Comparison of ENCODE assay signal across 8 cellular contexts in genomic region chr1:109624215-109625010, GRCh38. TPM values are rescaled to one million over a fixed set of nuclear protein-coding genes. Genes with fewer than 3 reads are reported as not detected.
A peak's percentile ranks its signal among the peaks of the same experiment; 100 is the strongest.
DNase-seq lines count a peak whose midpoint lies in the region; ATAC-seq, FAIRE-seq and TF ChIP-seq lines count a peak whose summit lies in the region.

No MANE protein-coding gene starts in this region.

- no peaks in the 10 kb centered on the region for H3F3A ChIP-seq in DOHH2 (ENCODE audit: control insufficient read depth, insufficient read depth)

- intact Hi-C loops in left lung (cut with DNase I), result loop anchor here in 1 of 2 donors (5.0 kb wide), 1 partner anchor 77 kb away; the partner anchor contains the start of gene GNAI3

- H3K4me1 ChIP-seq in DOHH2 (ENCODE audit: control insufficient read depth, low read length), result peaks cover 43% of the 10 kb centered on the region
- peaks cover 7 to 42% of the 10 kb centered on the region in 2 donors for H3K4me1 ChIP-seq in left lung

- H3K27ac ChIP-seq in DOHH2 (ENCODE audit: low read depth, low read length), result peak overlapping the region; percentile 54
- H3K27ac ChIP-seq in left lung, result peak overlapping the region in 1 of 2 donors; percentile 20

- H3K9me3 ChIP-seq in DOHH2 (ENCODE audit: control insufficient read depth, insufficient read depth, low read length) (no peaks in the 10 kb centered on the region), left lung (no peaks in the 10 kb centered on the region)

- H3K36me3 Mint-ChIP-seq in activated CD8-positive, alpha-beta T cell treated with anti-CD3 and anti-CD28 coated beads, Interleukin-2, amount 10 ng/mL, durations not matched to agents 7 days and 5 days (ENCODE audit: low read depth), result peaks cover 34% of the 10 kb centered on the region
- peaks cover 0 to 32% (median 10%) of the 10 kb centered on the region in 3 donors for H3K36me3 Mint-ChIP-seq in naive thymus-derived CD8-positive, alpha-beta T cell

- FAIRE-seq in frontal cortex (lab: Jason Lieb, UNC), result no peak

- H3K9me2 ChIP-seq in DOHH2 (replicated peaks; ENCODE audit: control insufficient read depth, low read length), result no peaks in the 10 kb centered on the region

- H3K4me1 Mint-ChIP-seq in activated CD8-positive, alpha-beta T cell treated with anti-CD3 and anti-CD28 coated beads, Interleukin-2, amount 10 ng/mL, durations not matched to agents 7 days and 5 days (ENCODE audit: low read depth), result peaks cover 44% of the 10 kb centered on the region
- H3K4me1 Mint-ChIP-seq in naive thymus-derived CD8-positive, alpha-beta T cell, result peaks cover 36 to 63% (median 48%) of the 10 kb centered on the region in 4 donors

- CTCF ChIA-PET in activated CD8-positive, alpha-beta T cell treated with anti-CD3 and anti-CD28 coated beads, Interleukin-2, amount 10 ng/mL, durations not matched to agents 7 days and 5 days (lab: Charles Lee), result interaction anchor here (0.9 to 11.1 kb wide), 10 partner anchors 13 to 360 kb away, joined by 3 to 129 read pairs (median 6); partner anchors contain the start of genes AHCYL1 and GNAI3

- H3K4me3 ChIP-seq in DOHH2 (ENCODE audit: low read length) (peak overlapping the region; percentile 81), left lung (no peak overlapping the region)

- ATAC-seq in HG03108 (IDR thresholded peaks at IDR 0.05; ENCODE audit: unreplicated experiment) (peak; percentile 41), left lung (no peak), GM19397 (IDR thresholded peaks at IDR 0.05; ENCODE audit: unreplicated experiment) (no peak)
- ATAC-seq in activated CD8-positive, alpha-beta T cell treated with anti-CD3 and anti-CD28 coated beads, Interleukin-2, amount 10 ng/mL, durations not matched to agents 7 days and 5 days, result peak; percentile 3
- no peak for ATAC-seq in naive thymus-derived CD8-positive, alpha-beta T cell

- peak; percentile 54 for DNase-seq in activated CD8-positive, alpha-beta T cell treated with anti-CD3 and anti-CD28 coated beads, Interleukin-2, amount 10 ng/mL, durations not matched to agents 7 days and 5 days
- DNase-seq in naive thymus-derived CD8-positive, alpha-beta T cell, result no peak
- DNase-seq in frontal cortex (ENCODE audit: low spot score in 2 of 2) (no peak), activated gamma-delta T cell (lab: John Stamatoyannopoulos, UW) (no peak), left lung (no peak)

- H3K36me3 ChIP-seq in DOHH2 (ENCODE audit: control insufficient read depth, low read length) (peaks cover 28% of the 10 kb centered on the region), left lung (peaks cover 0 to 43% of the 10 kb centered on the region in 2 donors)

- TF ChIP-seq CTCF in DOHH2 (IDR thresholded peaks at IDR 0.05; ENCODE audit: low read depth, low read length, poor library complexity, severe bottlenecking) (no peak), left lung (IDR thresholded peaks at IDR 0.05) (no peak)

- no peaks in the 10 kb centered on the region for H3K27me3 Mint-ChIP-seq in activated CD8-positive, alpha-beta T cell treated with anti-CD3 and anti-CD28 coated beads, Interleukin-2, amount 10 ng/mL, durations not matched to agents 7 days and 5 days (ENCODE audit: low read depth)
- H3K27me3 Mint-ChIP-seq in naive thymus-derived CD8-positive, alpha-beta T cell, result no peaks in the 10 kb centered on the region

- no peaks in the 10 kb centered on the region for H3K9me3 Mint-ChIP-seq in activated CD8-positive, alpha-beta T cell treated with anti-CD3 and anti-CD28 coated beads, Interleukin-2, amount 10 ng/mL, durations not matched to agents 7 days and 5 days (ENCODE audit: insufficient read depth)
- H3K9me3 Mint-ChIP-seq in naive thymus-derived CD8-positive, alpha-beta T cell, result no peaks in the 10 kb centered on the region

- H3K4me2 ChIP-seq in DOHH2 (ENCODE audit: low read length), result peak overlapping the region; percentile 77

- POLR2A ChIA-PET in activated CD8-positive, alpha-beta T cell treated with anti-CD3 and anti-CD28 coated beads, Interleukin-2, amount 10 ng/mL, durations not matched to agents 7 days and 5 days (lab: Charles Lee), result interaction anchor here (1.2 to 1.9 kb wide), 4 partner anchors 11 to 78 kb away, joined by 5 to 20 read pairs (median 8); partner anchors contain the start of gene GNAI3
- POLR2A ChIA-PET in naive thymus-derived CD8-positive, alpha-beta T cell (lab: Charles Lee), result interaction anchor here (0.7 to 2.7 kb wide), 4 partner anchors 64 to 115 kb away, joined by 3 to 8 read pairs (median 5); partner anchors contain the start of genes AMIGO1 and GNAI3

- H4K20me1 ChIP-seq in DOHH2 (ENCODE audit: control insufficient read depth, insufficient read depth, low read depth, low read length), result no peaks in the 10 kb centered on the region

- H3K79me2 ChIP-seq in DOHH2 (ENCODE audit: control insufficient read depth, low read length), result peaks cover 60% of the 10 kb centered on the region

- H3K27ac Mint-ChIP-seq in activated CD8-positive, alpha-beta T cell treated with anti-CD3 and anti-CD28 coated beads, Interleukin-2, amount 10 ng/mL, durations not matched to agents 7 days and 5 days, result peak overlapping the region; percentile 96
- peak overlapping the region; percentile 80 to 99 (median 98) for H3K27ac Mint-ChIP-seq in naive thymus-derived CD8-positive, alpha-beta T cell

- H3K27me3 ChIP-seq in DOHH2 (ENCODE audit: control insufficient read depth, low read length), result no peaks in the 10 kb centered on the region
- H3K27me3 ChIP-seq in left lung, result no peaks in the 10 kb centered on the region

- H3K4me3 Mint-ChIP-seq in activated CD8-positive, alpha-beta T cell treated with anti-CD3 and anti-CD28 coated beads, Interleukin-2, amount 10 ng/mL, durations not matched to agents 7 days and 5 days, result peak overlapping the region; percentile 95
- peak overlapping the region; percentile 57 to 99 (median 96) for H3K4me3 Mint-ChIP-seq in naive thymus-derived CD8-positive, alpha-beta T cell

RNA-seq across cellular contexts. Expression of gene AMPD2, which starts 4.8 kb away (rescaled TPM):
- 100 to 1,000 TPM; 123 to 133 TPM for total RNA-seq in activated CD8-positive, alpha-beta T cell treated with anti-CD3 and anti-CD28 coated beads, Interleukin-2, amount 10 ng/mL, durations not matched to agents 7 days and 5 days
- total RNA-seq in naive thymus-derived CD8-positive, alpha-beta T cell, result 10 to 100 TPM; 71.1 to 76.0 TPM
- polyA plus RNA-seq in naive thymus-derived CD8-positive, alpha-beta T cell, result 10 to 100 TPM; 21.9 to 33.9 (median 24.4) TPM
- total RNA-seq in frontal cortex (51.0 TPM), left lung (10 to 100 TPM; 49.5 to 86.9 TPM)

RNA-seq across cellular contexts. Expression of gene GNAT2, which starts 5.0 kb away (rescaled TPM):
- total RNA-seq in activated CD8-positive, alpha-beta T cell treated with anti-CD3 and anti-CD28 coated beads, Interleukin-2, amount 10 ng/mL, durations not matched to agents 7 days and 5 days, result not detected
- not detected for total RNA-seq in naive thymus-derived CD8-positive, alpha-beta T cell
- polyA plus RNA-seq in naive thymus-derived CD8-positive, alpha-beta T cell, result not detected
- total RNA-seq in frontal cortex, result not detected
- not detected for total RNA-seq in left lung

RNA-seq across cellular contexts. Expression of gene GSTM4, which starts 31.5 kb away (rescaled TPM):
- 10 to 100 TPM; 17.0 to 18.5 TPM for total RNA-seq in activated CD8-positive, alpha-beta T cell treated with anti-CD3 and anti-CD28 coated beads, Interleukin-2, amount 10 ng/mL, durations not matched to agents 7 days and 5 days
- 1 to 10 TPM; 2.5 to 3.8 TPM for total RNA-seq in naive thymus-derived CD8-positive, alpha-beta T cell
- polyA plus RNA-seq in naive thymus-derived CD8-positive, alpha-beta T cell, result 10 to 100 TPM in 2 of 3 donors, 1 to 10 TPM in 1; 8.6 to 17.4 (median 17.3) TPM
- 3.7 TPM for total RNA-seq in frontal cortex
- total RNA-seq in left lung, result 10 to 100 TPM; 20.2 to 22.2 TPM

RNA-seq across cellular contexts. Expression of gene GSTM2, which starts 43.4 kb away (rescaled TPM):
- total RNA-seq in activated CD8-positive, alpha-beta T cell treated with anti-CD3 and anti-CD28 coated beads, Interleukin-2, amount 10 ng/mL, durations not matched to agents 7 days and 5 days, result 10 to 100 TPM; 18.2 to 19.3 TPM
- total RNA-seq in naive thymus-derived CD8-positive, alpha-beta T cell, result 10 to 100 TPM; 70.7 to 75.9 TPM
- polyA plus RNA-seq in naive thymus-derived CD8-positive, alpha-beta T cell, result 10 to 100 TPM; 20.8 to 51.7 (median 40.7) TPM
- total RNA-seq in frontal cortex, result 18.8 TPM
- total RNA-seq in left lung, result 10 to 100 TPM; 25.4 to 28.3 TPM

Comparison
In these comparisons a context has a peak if more than half of its experiments do, and no peak if none do; other contexts are left out.
1. ATAC-seq: peak in HG03108 (single experiment) and activated CD8-positive, alpha-beta T cell treated with anti-CD3 and anti-CD28 coated beads, Interleukin-2, amount 10 ng/mL, durations not matched to agents 7 days and 5 days (single experiment); none in naive thymus-derived CD8-positive, alpha-beta T cell (0 of 2), left lung (single experiment) and GM19397 (single experiment).